In the genomic region with DNA sequence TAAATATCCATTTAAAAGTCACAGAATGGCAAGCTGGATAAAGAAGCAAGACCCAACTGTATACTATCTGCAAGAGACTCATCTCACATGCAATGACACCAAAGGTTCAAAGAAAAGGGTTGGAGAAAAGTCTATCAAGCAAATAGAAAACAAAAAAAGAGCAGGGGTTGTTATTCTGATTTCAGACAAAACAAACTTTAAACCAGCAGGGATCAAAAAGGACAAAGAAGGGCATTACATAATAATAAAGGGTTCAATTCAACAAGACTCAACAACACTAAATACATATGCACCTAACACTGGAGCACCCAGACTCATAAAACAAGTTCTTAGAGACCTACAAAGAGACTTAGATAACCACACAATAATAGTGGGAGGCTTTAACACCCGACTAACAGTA, we compare ENCODE assay signal across 8 cellular contexts. TPM values are rescaled to one million over a fixed set of nuclear protein-coding genes. Genes with fewer than 3 reads are reported as not detected.
"Had no signal": no experiment of that assay in that cellular context is flagged by ENCODE, and none has a peak within 500 bp of the region (broad histone marks: within the 10 kb centered on the region; RNA-seq: fewer than 3 reads in every experiment).

No MANE protein-coding gene starts in this region.

- H3K36me3 Mint-ChIP-seq: IgD-negative memory B cell had no signal

- H3K27ac Mint-ChIP-seq: IgD-negative memory B cell had no signal

- H3K4me3 Mint-ChIP-seq: H9, IgD-negative memory B cell had no signal

- H3K4me1 Mint-ChIP-seq: IgD-negative memory B cell had no signal

- FAIRE-seq: H54, HepG2 had no signal

- H3K27ac ChIP-seq: HL-60 had no signal

- DNase-seq: GOT3, H9, HCEC 1CT, KBM-7 had no signal

- ATAC-seq: HepG2 had no signal

RNA-seq across cellular contexts. Expression of a gene that starts 14.4 kb away (rescaled TPM):
- total RNA-seq: HepG2 had no signal
- polyA plus RNA-seq: HepG2, IgD-negative memory B cell had no signal
